Comparison of ENCODE assay signal across 26 cellular contexts in the genomic region with DNA sequence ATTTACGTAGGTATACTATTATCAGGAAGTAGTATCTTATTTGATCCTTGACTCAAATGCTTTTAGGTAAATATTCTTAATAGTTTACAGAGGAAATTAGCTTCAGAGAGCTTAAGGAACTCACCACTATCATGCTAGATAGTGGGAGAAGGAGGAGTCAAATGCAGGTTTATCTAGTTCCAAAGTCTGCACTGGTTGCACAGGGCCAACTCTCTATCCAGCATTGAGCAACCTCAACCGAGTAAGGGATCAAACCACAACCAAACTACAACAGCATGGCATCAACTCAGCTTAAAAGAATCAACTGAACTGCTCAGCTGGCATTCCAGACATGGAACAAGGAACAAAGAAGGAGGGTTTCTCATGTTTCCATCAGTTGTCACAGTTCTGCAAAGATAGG.
DNase-seq lines count a peak whose midpoint lies in the region; ATAC-seq and TF ChIP-seq lines count a peak whose summit lies in the region.
"Had no signal": no experiment of that assay in that cellular context is flagged by ENCODE, and none has a peak within 500 bp of the region (broad histone marks: within the 10 kb centered on the region; RNA-seq: fewer than 3 reads in every experiment).

No MANE protein-coding gene starts in this region.

- peak; percentile 76 for ATAC-seq in esophagus mucosa
- peak; percentile 97 to 99 (median 99) for ATAC-seq in right lobe of liver
- no peak for ATAC-seq in HG03196 (IDR thresholded peaks at IDR 0.05; ENCODE audit: unreplicated experiment)
- no peak for ATAC-seq in HG02840 (IDR thresholded peaks at IDR 0.05; ENCODE audit: low FRiP score, unreplicated experiment)
- ATAC-seq: Right ventricle myocardium inferior had no signal

- no peak overlapping the region for H3K4me3 Mint-ChIP-seq in Calu3 (ENCODE audit: low read depth, unreplicated experiment)
- H3K4me3 Mint-ChIP-seq: CD4-positive, alpha-beta T cell; IgD-negative memory B cell had no signal

- H3K4me3 ChIP-seq in right lobe of liver: no peak overlapping the region
- H3K4me3 ChIP-seq: BLaER1, PC-9, SJCRH30 had no signal

- TF ChIP-seq CTCF in right lobe of liver (IDR thresholded peaks at IDR 0.05): no peak
- TF ChIP-seq CTCF in Calu3 (IDR thresholded peaks at IDR 0.05; ENCODE audit: unreplicated experiment): no peak

- 35% methylated on average over 2 of the region's 2 CpGs for WGBS in right lobe of liver (ENCODE audit: insufficient coverage, low coverage, low lambda C conversion rate, missing lambda C conversion rate)

- H3K4me1 ChIP-seq in right lobe of liver: peaks cover 0 to 7% (median 0%) of the 10 kb centered on the region in 4 donors

- no peaks in the 10 kb centered on the region for H3K4me1 Mint-ChIP-seq in Calu3 (ENCODE audit: low read depth, unreplicated experiment)
- H3K4me1 Mint-ChIP-seq: IgD-negative memory B cell had no signal

- no peak overlapping the region for H3K27ac ChIP-seq in right lobe of liver
- H3K27ac ChIP-seq: BLaER1, KMS-11, PC-9, SJCRH30 had no signal

- no peaks in the 10 kb centered on the region for H3K36me3 ChIP-seq in right lobe of liver
- H3K36me3 ChIP-seq: BLaER1, SJCRH30 had no signal

- no TSS peak for BruUV-seq in Calu3 (replicated peaks; lab: Mats Ljungman, UMichigan)

- intact Hi-C loops in right lobe of liver (cut with DNase I): no loop called here
- intact Hi-C loops in Calu3 (cut with micrococcal nuclease; ENCODE audit: unreplicated experiment): no loop called here

- H3K27ac Mint-ChIP-seq in Calu3 (ENCODE audit: unreplicated experiment): no peak overlapping the region
- H3K27ac Mint-ChIP-seq: CD4-positive, alpha-beta T cell; IgD-negative memory B cell had no signal

- CTCF ChIA-PET in Calu3 (lab: Charles Lee): interaction anchor here (0.5 to 1.4 kb wide), 2 partner anchors 9 to 1066 kb away, joined by 3 to 5 read pairs; no protein-coding TSS in a partner anchor

- no peaks in the 10 kb centered on the region for H3K36me3 Mint-ChIP-seq in Calu3 (ENCODE audit: insufficient read depth, unreplicated experiment)
- H3K36me3 Mint-ChIP-seq: IgD-negative memory B cell had no signal

- H3K27me3 Mint-ChIP-seq in Calu3 (ENCODE audit: unreplicated experiment): peaks cover 18% of the 10 kb centered on the region
- H3K27me3 Mint-ChIP-seq: CD4-positive, alpha-beta T cell had no signal

- no peaks in the 10 kb centered on the region for H3K9me3 ChIP-seq in right lobe of liver
- H3K9me3 ChIP-seq: BLaER1, SJCRH30 had no signal

- no peak for TF ChIP-seq POLR2A in right lobe of liver (IDR thresholded peaks at IDR 0.05)

- no peaks in the 10 kb centered on the region for H3K27me3 ChIP-seq in right lobe of liver
- H3K27me3 ChIP-seq: BLaER1, SJCRH30 had no signal

- DNase-seq in CD1c-positive myeloid dendritic cell (ENCODE audit: extremely low spot score) (peak; percentile 26), HuH-7 (ENCODE audit: low spot score) (peak; percentile 71), right lobe of liver (peak in 1 of 3 donors; percentile 64), Calu3 (no peak), DMS53 treated with DMSO at 0.1 percent for 48 hours (lab: John Stamatoyannopoulos, UW; ENCODE audit: unreplicated experiment) (no peak)
- DNase-seq: CD4-positive, alpha-beta T cell; COR-L47; DMS 273 treated with DMSO at 0.1 percent for 48 hours; H7; MM.1S; NCI-H1048; NCI-H1694 treated with DMSO at 0.1 percent for 48 hours; NCI-H2081 treated with DMSO at 0.1 percent for 48 hours; NCI-H446 treated with DMSO at 0.1 percent for 48 hours; NCI-H526; NCI-H82; NK-92 treated with Interleukin-12 subunit alpha and Interleukin-12 subunit beta, amount 100 ng/mL, for 24 hours; PC-9; SJCRH30 had no signal

- H3K9me3 Mint-ChIP-seq in Calu3 (ENCODE audit: low read depth, unreplicated experiment): no peaks in the 10 kb centered on the region
- H3K9me3 Mint-ChIP-seq: CD4-positive, alpha-beta T cell; IgD-negative memory B cell had no signal

Comparison
In these comparisons a context has a peak if more than half of its experiments do, and no peak if none do; other contexts are left out.
1. DNase-seq: peak in CD1c-positive myeloid dendritic cell (single experiment) and HuH-7 (single experiment); none in Calu3 (single experiment) and DMS53 treated with DMSO at 0.1 percent for 48 hours (single experiment).
2. ATAC-seq: peak in esophagus mucosa (single experiment) and right lobe of liver (4 of 4); none in HG03196 (single experiment) and HG02840 (single experiment).